Comparison of ENCODE assay signal across 1 cellular context in the genomic region with DNA sequence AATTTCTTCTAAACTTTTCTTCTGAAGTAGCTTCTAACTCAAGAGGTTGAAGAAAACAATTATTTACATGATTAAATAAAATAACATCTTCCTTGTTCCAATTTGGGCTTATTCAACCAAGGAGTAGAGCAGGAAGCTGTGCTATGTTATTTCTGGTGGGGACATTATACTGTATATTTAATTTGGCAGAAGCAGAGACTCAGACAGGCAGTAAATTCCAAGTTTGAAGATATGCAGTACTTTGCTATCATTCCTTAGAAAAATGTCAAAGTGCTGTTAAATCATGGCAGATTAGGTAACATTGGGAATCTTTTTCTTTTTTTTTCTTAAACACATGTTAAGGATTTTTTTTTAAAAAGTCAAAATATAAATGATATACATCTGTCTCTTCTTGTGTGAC.
TF ChIP-seq lines count a peak whose summit lies in the region.

No MANE protein-coding gene starts in this region.

TF ChIP-seq in IMR-90, 13 proteins besides CTCF, POLR2A, EP300 and RAD21 (continued from another document):
- TF ChIP-seq, protein P1, sequence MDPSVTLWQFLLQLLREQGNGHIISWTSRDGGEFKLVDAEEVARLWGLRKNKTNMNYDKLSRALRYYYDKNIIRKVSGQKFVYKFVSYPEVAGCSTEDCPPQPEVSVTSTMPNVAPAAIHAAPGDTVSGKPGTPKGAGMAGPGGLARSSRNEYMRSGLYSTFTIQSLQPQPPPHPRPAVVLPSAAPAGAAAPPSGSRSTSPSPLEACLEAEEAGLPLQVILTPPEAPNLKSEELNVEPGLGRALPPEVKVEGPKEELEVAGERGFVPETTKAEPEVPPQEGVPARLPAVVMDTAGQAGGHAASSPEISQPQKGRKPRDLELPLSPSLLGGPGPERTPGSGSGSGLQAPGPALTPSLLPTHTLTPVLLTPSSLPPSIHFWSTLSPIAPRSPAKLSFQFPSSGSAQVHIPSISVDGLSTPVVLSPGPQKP (IDR thresholded peaks at IDR 0.05; ENCODE audit: borderline replicate concordance, low read depth, low read length), result no peak
- no peak for TF ChIP-seq RCOR1 (IDR thresholded peaks at IDR 0.05; ENCODE audit: insufficient replicate concordance, low read length)
- no peak for TF ChIP-seq MAZ (IDR thresholded peaks at IDR 0.05; ENCODE audit: borderline replicate concordance, low read depth, low read length)
- no peak for TF ChIP-seq SMC3 (IDR thresholded peaks at IDR 0.05; ENCODE audit: low read depth, low read length)
- TF ChIP-seq FOS (IDR thresholded peaks at IDR 0.05; ENCODE audit: low read depth, low read length), result no peak
- no peak for TF ChIP-seq CEBPB (IDR thresholded peaks at IDR 0.05; ENCODE audit: low read depth, low read length)
TF ChIP-seq in IMR-90: peak in this region for 0.
